Comparison of ENCODE assay signal across 34 cellular contexts in the genomic region with DNA sequence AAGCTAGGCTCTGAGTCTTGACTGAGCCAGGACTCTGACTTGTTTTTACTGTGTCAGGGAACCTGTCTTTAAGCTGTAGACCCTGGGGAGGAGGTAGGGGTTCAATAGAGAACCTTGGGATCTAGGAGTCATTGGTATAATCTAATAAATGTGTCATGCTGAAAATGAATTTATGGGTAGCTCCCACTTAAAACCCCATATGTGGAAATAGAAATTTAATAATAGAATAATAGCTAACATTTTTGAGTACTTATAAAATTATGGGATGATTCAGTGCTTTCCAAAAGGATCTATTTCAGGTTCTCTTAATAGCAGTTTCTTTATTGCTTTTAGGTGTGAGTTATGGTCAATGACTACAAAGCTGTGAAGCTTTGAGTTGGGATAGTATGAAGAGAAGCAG.
"Had no signal": no experiment of that assay in that cellular context is flagged by ENCODE, and none has a peak within 500 bp of the region (broad histone marks: within the 10 kb centered on the region; RNA-seq: fewer than 3 reads in every experiment).

No MANE protein-coding gene starts in this region.

- H3K9me3 ChIP-seq: ascending aorta, breast epithelium, SJSA1 had no signal

- H3K36me3 ChIP-seq: breast epithelium had no signal

- H3K4me3 ChIP-seq: ascending aorta, breast epithelium, SJSA1 had no signal

- H3K27ac Mint-ChIP-seq: activated CD8-positive, alpha-beta memory T cell treated with anti-CD3 and anti-CD28 coated beads, Interleukin-2, amount 10 ng/mL, durations not matched to agents 7 days and 5 days; activated naive CD4-positive, alpha-beta T cell treated with anti-CD3 and anti-CD28 coated beads, Interleukin-2, amount 50 U/mL, for 24 hours; activated naive CD8-positive, alpha-beta T cell treated with anti-CD3 and anti-CD28 coated beads, Interleukin-2, amount 10 ng/mL, durations not matched to agents 7 days and 5 days; IgD-negative memory B cell had no signal

- H3K4me3 Mint-ChIP-seq: activated CD8-positive, alpha-beta memory T cell treated with anti-CD3 and anti-CD28 coated beads, Interleukin-2, amount 10 ng/mL, durations not matched to agents 7 days and 5 days; activated naive CD4-positive, alpha-beta T cell treated with anti-CD3 and anti-CD28 coated beads, Interleukin-2, amount 50 U/mL, for 24 hours; activated naive CD8-positive, alpha-beta T cell treated with anti-CD3 and anti-CD28 coated beads, Interleukin-2, amount 10 ng/mL, durations not matched to agents 7 days and 5 days had no signal

- DNase-seq: activated CD4-positive, alpha-beta T cell treated with anti-CD3 and anti-CD28 coated beads for 1 hour; activated CD4-positive, alpha-beta T cell treated with anti-CD3 and anti-CD28 coated beads for 48 hours; activated CD4-positive, alpha-beta T cell treated with anti-CD3 and anti-CD28 coated beads, Interleukin-2, amount 50 U/mL, for 4 hours; activated CD4-positive, CD25-positive, alpha-beta regulatory T cell; activated CD8-positive, alpha-beta memory T cell treated with anti-CD3 and anti-CD28 coated beads for 24 hours; activated CD8-positive, alpha-beta memory T cell treated with anti-CD3 and anti-CD28 coated beads, Interleukin-2, amount 10 ng/mL, durations not matched to agents 7 days and 5 days; activated CD8-positive, alpha-beta memory T cell treated with anti-CD3 and anti-CD28 coated beads, Interleukin-2, amount 50 U/mL, for 48 hours; activated gamma-delta T cell; activated naive CD4-positive, alpha-beta T cell treated with Interleukin-2 at 50 U/mL for 16 hours; activated naive CD8-positive, alpha-beta T cell treated with anti-CD3 and anti-CD28 coated beads, Interleukin-2, amount 10 ng/mL, durations not matched to agents 7 days and 5 days; amygdala; Karpas-422; KBM-7; NCI-H1105; NCI-H1417 treated with DMSO at 0.1 percent for 48 hours; NCI-H1694; NCI-H1930; NCI-H2081 treated with DMSO at 0.1 percent for 48 hours; NCI-H226; NCI-H446 treated with DMSO at 0.1 percent for 48 hours; NCI-H69; SHP77 treated with DMSO at 0.1 percent for 48 hours; SW 1271; T-helper 1 cell; T-helper 2 cell; T-helper 9 cell had no signal

- H3K27me3 Mint-ChIP-seq: activated CD8-positive, alpha-beta memory T cell treated with anti-CD3 and anti-CD28 coated beads, Interleukin-2, amount 10 ng/mL, durations not matched to agents 7 days and 5 days; activated naive CD4-positive, alpha-beta T cell treated with anti-CD3 and anti-CD28 coated beads, Interleukin-2, amount 50 U/mL, for 24 hours; activated naive CD8-positive, alpha-beta T cell treated with anti-CD3 and anti-CD28 coated beads, Interleukin-2, amount 10 ng/mL, durations not matched to agents 7 days and 5 days; IgD-negative memory B cell had no signal

- H3K4me1 ChIP-seq: ascending aorta, breast epithelium, SJSA1 had no signal

- H3K9me3 Mint-ChIP-seq: activated naive CD4-positive, alpha-beta T cell treated with anti-CD3 and anti-CD28 coated beads, Interleukin-2, amount 50 U/mL, for 24 hours; activated naive CD8-positive, alpha-beta T cell treated with anti-CD3 and anti-CD28 coated beads, Interleukin-2, amount 10 ng/mL, durations not matched to agents 7 days and 5 days; activated T-helper 2 cell treated with anti-CD3 and anti-CD28 coated beads, Interferon-gamma antibody, Interleukin-2, Interleukin-4, amounts not matched to agents 10 μg/mL and 5 μg/mL and 100 μg/mL, durations not matched to agents 14 hours and 24 hours and 36 hours; IgD-negative memory B cell had no signal

- ATAC-seq: activated CD8-positive, alpha-beta memory T cell treated with anti-CD3 and anti-CD28 coated beads, Interleukin-2, amount 10 ng/mL, durations not matched to agents 7 days and 5 days; Panc1 had no signal

- H3K27ac ChIP-seq: ascending aorta, breast epithelium, SJSA1, WERI-Rb-1 had no signal
